15 cellular contexts compared by ENCODE assay signal in the genomic region with DNA sequence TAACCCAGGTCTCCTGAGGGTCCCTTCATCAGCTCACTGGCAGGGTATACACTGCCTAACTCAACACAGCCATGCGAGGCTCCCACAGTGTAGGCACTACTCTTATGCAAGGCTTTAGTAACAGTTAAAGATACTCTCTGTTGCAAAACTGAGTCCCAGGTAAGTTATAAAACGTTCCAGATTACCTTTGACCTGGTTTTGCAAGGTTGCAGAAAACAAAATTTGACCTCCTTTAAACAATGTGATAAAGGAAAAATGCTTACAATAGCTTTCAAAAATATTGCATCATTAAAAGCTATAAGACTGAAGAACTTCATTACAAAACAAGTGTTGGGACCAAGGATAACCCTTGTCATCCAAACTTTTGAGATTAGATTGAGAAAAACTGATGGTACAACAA. TPM values are rescaled to one million over a fixed set of nuclear protein-coding genes. Genes with fewer than 3 reads are reported as not detected.
DNase-seq lines count a peak whose midpoint lies in the region; ATAC-seq, FAIRE-seq and TF ChIP-seq lines count a peak whose summit lies in the region.
"Had no signal": no experiment of that assay in that cellular context is flagged by ENCODE, and none has a peak within 500 bp of the region (broad histone marks: within the 10 kb centered on the region; RNA-seq: fewer than 3 reads in every experiment).

No MANE protein-coding gene starts in this region.

- no peak for TF ChIP-seq RAD21 in HepG2 (CRISPR knock-in tag; IDR thresholded peaks at IDR 0.05)

- TF ChIP-seq EP300 in HepG2 (IDR thresholded peaks at IDR 0.05; ENCODE audit: low read depth in 2 of 2, low read length in 2 of 2) (no peak; a peak in 1 of 4 replicates), HepG2 (CRISPR knock-in tag; IDR thresholded peaks at IDR 0.05; ENCODE audit: borderline replicate concordance) (no peak), transverse colon (IDR thresholded peaks at IDR 0.05; ENCODE audit: low read depth) (no peak)

- H3K27me3 ChIP-seq in HepG2 (ENCODE audit: control insufficient read depth in 1 of 2, insufficient read depth in 2 of 2, low read length in 2 of 2) (no peaks in the 10 kb centered on the region), transverse colon (peaks cover 8% of the 10 kb centered on the region)

- TF ChIP-seq CTCF in natural killer cell (IDR thresholded peaks at IDR 0.05) (no peak), HepG2 (CRISPR knock-in tag; IDR thresholded peaks at IDR 0.05) (no peak), transverse colon (IDR thresholded peaks at IDR 0.05) (no peak), RWPE1 (conservative IDR thresholded peaks at IDR 0.05; ENCODE audit: low read depth) (no peak)

- CTCF ChIA-PET in HepG2 (lab: Yijun Ruan, JAX; ENCODE audit: low intra/inter-chr PET ratio, low total read pairs) = no interaction called here
- CTCF ChIA-PET in RWPE1 (lab: Yijun Ruan, JAX) = interaction anchor here (0.6 kb wide), 1 partner anchor 273 kb away, joined by 5 read pairs; no protein-coding TSS in a partner anchor

- no peak overlapping the region for H2AFZ ChIP-seq in HepG2 (ENCODE audit: low read length)

- in situ Hi-C loops in HepG2 (cut with HindIII; ENCODE audit: extremely low pct_ligation_motif_present, low pct_unique_long_range_greater_than_20kb) (loop anchor here (10.0 to 25.0 kb wide), 2 partner anchors 127 to 725 kb away; a partner anchor contains a TSS), transverse colon (cut with MboI; ENCODE audit: low pct_ligation_motif_present in 1 of 4, low pct_unique_long_range_greater_than_20kb in 1 of 4, low sequenced_read_pairs in 3 of 4) (no loop called here)

- TF ChIP-seq POLR2A in HepG2 (IDR thresholded peaks at IDR 0.05; ENCODE audit: insufficient read depth in 1 of 2, low read depth in 2 of 2, low read length in 2 of 2) (no peak), transverse colon (IDR thresholded peaks at IDR 0.05) (no peak)

- no peak for FAIRE-seq in HepG2 (lab: Jason Lieb, UNC)
- FAIRE-seq: GM18507, HTR-8/SVneo had no signal

- 53% methylated on average over 2 of the region's 2 CpGs for WGBS in HepG2 (ENCODE audit: low lambda C conversion rate)
- 75 to 80% methylated on average over 2 of the region's 2 CpGs for WGBS in transverse colon (ENCODE audit: low coverage in 1 of 2), 2 donors

- peaks cover 29 to 35% of the 10 kb centered on the region in 2 donors for H3K4me1 Mint-ChIP-seq in natural killer cell treated with Interleukin-12 subunit alpha and Interleukin-12 subunit beta and Interleukin-15 and Interleukin-18, amount 100 ng/mL, for 72 hours (ENCODE audit: low read depth in 2 of 2)
- peaks cover 11 to 16% of the 10 kb centered on the region in 2 donors for H3K4me1 Mint-ChIP-seq in natural killer cell

- H3K79me2 ChIP-seq in HepG2 (ENCODE audit: insufficient read depth, low read length) = peaks cover 3% of the 10 kb centered on the region

- POLR2A ChIA-PET in HepG2 (lab: Yijun Ruan, JAX) (no interaction called here), RWPE1 (lab: Yijun Ruan, JAX; ENCODE audit: low non-redundant PET) (no interaction called here)

- H3K27ac ChIP-seq in HepG2 (ENCODE audit: extremely low read length, insufficient read depth, low read length) (peak overlapping the region; percentile 38), transverse colon (no peak overlapping the region), RWPE1 (no peak overlapping the region)

- DNase-seq in natural killer cell treated with Interleukin-12 subunit alpha and Interleukin-12 subunit beta and Interleukin-15 and Interleukin-18, amount 100 ng/mL, for 72 hours (ENCODE audit: low spot score) = no peak
- DNase-seq in natural killer cell (no peak), OCI-M1 (lab: John Stamatoyannopoulos, UW) (peak; percentile 25), HepG2 (ENCODE audit: low spot score) (no peak), cerebellar cortex (ENCODE audit: low spot score) (no peak), transverse colon (no peak), RWPE1 (ENCODE audit: low spot score) (no peak)
- DNase-seq: CD4-positive, CD25-positive, alpha-beta regulatory T cell; DMS53; GF-D8; HCEC 1CT; HFFc6 had no signal

- H3K4me3 ChIP-seq in HepG2 (replicated peaks in 1 of 3; ENCODE audit: insufficient read depth in 1 of 3, low read depth in 2 of 3, low read length in 3 of 3) (no peak overlapping the region), transverse colon (no peak overlapping the region)

- H3K9me3 ChIP-seq in HepG2 (ENCODE audit: low read length) = no peaks in the 10 kb centered on the region
- no peaks in the 10 kb centered on the region for H3K9me3 ChIP-seq in transverse colon

- H3K9me3 Mint-ChIP-seq in natural killer cell treated with Interleukin-12 subunit alpha and Interleukin-12 subunit beta and Interleukin-15 and Interleukin-18, amount 100 ng/mL, for 72 hours = no peaks in the 10 kb centered on the region
- H3K9me3 Mint-ChIP-seq in natural killer cell = no peaks in the 10 kb centered on the region
- H3K9me3 Mint-ChIP-seq: HFFc6 had no signal

- H3K9ac ChIP-seq in HepG2 (ENCODE audit: insufficient read depth, low read depth, low read length) = no peak overlapping the region

- peak overlapping the region; percentile 4 for H3K4me3 Mint-ChIP-seq in natural killer cell treated with Interleukin-12 subunit alpha and Interleukin-12 subunit beta and Interleukin-15 and Interleukin-18, amount 100 ng/mL, for 72 hours
- no peak overlapping the region for H3K4me3 Mint-ChIP-seq in natural killer cell
- H3K4me3 Mint-ChIP-seq: CD4-positive, CD25-positive, alpha-beta regulatory T cell; HFFc6 had no signal

- intact Hi-C loops in natural killer cell (cut with micrococcal nuclease) = no loop called here
- intact Hi-C loops in HepG2 (cut with micrococcal nuclease; ENCODE audit: unreplicated experiment) = no loop called here
- intact Hi-C loops in transverse colon (cut with DNase I; ENCODE audit: low total_unique reads) = no loop called here

- no peak overlapping the region for H3K4me2 ChIP-seq in HepG2 (ENCODE audit: low read depth, low read length)

- H4K20me1 ChIP-seq in HepG2 (ENCODE audit: insufficient read depth, low read length) = no peaks in the 10 kb centered on the region

- ATAC-seq in natural killer cell treated with Interleukin-12 subunit alpha and Interleukin-12 subunit beta and Interleukin-15 and Interleukin-18, amount 100 ng/mL, for 72 hours = no peak
- ATAC-seq in natural killer cell = no peak
- ATAC-seq in HepG2 = no peak

- H3K36me3 Mint-ChIP-seq in natural killer cell treated with Interleukin-12 subunit alpha and Interleukin-12 subunit beta and Interleukin-15 and Interleukin-18, amount 100 ng/mL, for 72 hours = peaks cover 19% of the 10 kb centered on the region
- no peaks in the 10 kb centered on the region for H3K36me3 Mint-ChIP-seq in natural killer cell
- H3K36me3 Mint-ChIP-seq: CD4-positive, CD25-positive, alpha-beta regulatory T cell had no signal

- H3K27me3 Mint-ChIP-seq in natural killer cell treated with Interleukin-12 subunit alpha and Interleukin-12 subunit beta and Interleukin-15 and Interleukin-18, amount 100 ng/mL, for 72 hours = no peaks in the 10 kb centered on the region
- peaks cover 5% of the 10 kb centered on the region in 2 donors for H3K27me3 Mint-ChIP-seq in natural killer cell (ENCODE audit: low read depth in 2 of 2)

- peaks cover 94% of the 10 kb centered on the region for H3K4me1 ChIP-seq in HepG2 (ENCODE audit: insufficient read depth, low read length)
- peaks cover 0 to 22% (median 10%) of the 10 kb centered on the region in 4 donors for H3K4me1 ChIP-seq in transverse colon

- no peak overlapping the region for H3K27ac Mint-ChIP-seq in natural killer cell treated with Interleukin-12 subunit alpha and Interleukin-12 subunit beta and Interleukin-15 and Interleukin-18, amount 100 ng/mL, for 72 hours
- H3K27ac Mint-ChIP-seq in natural killer cell = no peak overlapping the region
- H3K27ac Mint-ChIP-seq: CD4-positive, CD25-positive, alpha-beta regulatory T cell; HFFc6 had no signal

- BruUV-seq in HepG2 (replicated peaks; lab: Mats Ljungman, UMichigan) = no TSS peak

- H3K36me3 ChIP-seq in HepG2 (replicated peaks in 1 of 2; ENCODE audit: control insufficient read depth in 1 of 2, insufficient read depth in 2 of 2, low read length in 2 of 2) = no peaks in the 10 kb centered on the region; a peak in 1 of 5 replicates
- H3K36me3 ChIP-seq in transverse colon = no peaks in the 10 kb centered on the region

RNA-seq across cellular contexts. Expression of a gene that starts 5.5 kb away (rescaled TPM):
- 10 to 100 TPM; 72.6 to 77.6 TPM for total RNA-seq in natural killer cell treated with Interleukin-12 subunit alpha and Interleukin-12 subunit beta and Interleukin-15 and Interleukin-18, amount 100 ng/mL, for 72 hours
- total RNA-seq in natural killer cell = 1 to 10 TPM in 1 of 3 donors, under 1 TPM in 2; 0.47 to 2.7 (median 0.50) TPM
- 12.3 and 23.4 TPM in 2 replicates for total RNA-seq in HepG2 (2016; rRNA removed; fragmentation: Illumina TruSeq; extraction: Trizol)
- total RNA-seq in HepG2 (2016; cell fraction: cytosol; rRNA removed; fragmentation: Illumina TruSeq; extraction: Trizol; ENCODE audit: low read depth) = 3.2 TPM in 2 replicates
- total RNA-seq in HepG2 (2016; cell fraction: insoluble cytoplasmic fraction; rRNA removed; fragmentation: Illumina TruSeq; extraction: Trizol) = 12.5 and 24.4 TPM in 2 replicates
- 5.0 and 6.4 TPM in 2 replicates for total RNA-seq in HepG2 (2016; cell fraction: membrane; rRNA removed; fragmentation: Illumina TruSeq; extraction: Trizol)
- total RNA-seq in HepG2 (2016; cell fraction: nucleus; rRNA removed; fragmentation: Illumina TruSeq; extraction: Trizol) = 19.3 and 23.5 TPM in 2 replicates
- polyA plus RNA-seq in HepG2 (2011; rRNA removed) = 14.6 and 16.0 TPM in 2 replicates
- polyA plus RNA-seq in HepG2 (2011; cell fraction: cytosol; rRNA removed) = 10.0 and 13.4 TPM in 2 replicates
- 7.6 and 8.6 TPM in 2 replicates for polyA plus RNA-seq in HepG2 (2011; cell fraction: nucleus; rRNA removed)
- polyA plus RNA-seq in HepG2 (2012) = 25.5 and 34.1 TPM in 2 replicates
- polyA plus RNA-seq in HepG2 (2016; cell fraction: cytosol; fragmentation: Illumina TruSeq; extraction: Trizol; ENCODE audit: low read depth) = 2.2 and 2.8 TPM in 2 replicates
- 10.7 and 11.3 TPM in 2 replicates for polyA plus RNA-seq in HepG2 (2016; cell fraction: insoluble cytoplasmic fraction; fragmentation: Illumina TruSeq; extraction: Trizol; ENCODE audit: low read depth)
- polyA plus RNA-seq in HepG2 (2016; cell fraction: membrane; fragmentation: Illumina TruSeq; extraction: Trizol; ENCODE audit: low read depth) = 3.3 and 3.4 TPM in 2 replicates
- polyA plus RNA-seq in HepG2 (2016; cell fraction: nucleus; fragmentation: Illumina TruSeq; extraction: Trizol; ENCODE audit: insufficient read depth, low read depth) = 24.6 and 25.7 TPM in 2 replicates
- polyA minus RNA-seq in HepG2 (2011; rRNA and poly(A)+ RNA removed; ENCODE audit: low replicate concordance) = 33.1 and 391 TPM in 2 replicates
- polyA minus RNA-seq in HepG2 (2011; cell fraction: cytosol; rRNA and poly(A)+ RNA removed) = 18.9 and 21.0 TPM in 2 replicates
- 14.8 and 15.7 TPM in 2 replicates for polyA minus RNA-seq in HepG2 (2011; cell fraction: nucleus; rRNA and poly(A)+ RNA removed)
- total RNA-seq in transverse colon = 10 to 100 TPM in 2 of 4 donors, 1 to 10 TPM in 2; 8.2 to 38.3 (median 21.5) TPM
- total RNA-seq: H4 had no signal
